6 cellular contexts compared by ENCODE assay signal in genomic region chr1:17407786-17408514, GRCh38. TPM values are rescaled to one million over a fixed set of nuclear protein-coding genes. Genes with fewer than 3 reads are reported as not detected.
"Had no signal": no experiment of that assay in that cellular context is flagged by ENCODE, and none has a peak within 500 bp of the region (broad histone marks: within the 10 kb centered on the region; RNA-seq: fewer than 3 reads in every experiment).

No MANE protein-coding gene starts in this region.

RNA-seq across cellular contexts. Expression of gene PADI6, which starts 36.0 kb away (rescaled TPM):
- total RNA-seq: activated CD4-positive, alpha-beta memory T cell treated with anti-CD3 and anti-CD28 coated beads for 36 hours; activated naive CD4-positive, alpha-beta T cell treated with anti-CD3 and anti-CD28 coated beads, Interleukin-2, amount 50 U/mL, for 72 hours; activated T-cell treated with anti-CD3 and anti-CD28 coated beads, Interleukin-2, amount 50 U/mL, for 4 hours; ascending aorta; cerebellum; NCI-H460 had no signal
